Comparison of ENCODE assay signal across 1 cellular context in the genomic region with DNA sequence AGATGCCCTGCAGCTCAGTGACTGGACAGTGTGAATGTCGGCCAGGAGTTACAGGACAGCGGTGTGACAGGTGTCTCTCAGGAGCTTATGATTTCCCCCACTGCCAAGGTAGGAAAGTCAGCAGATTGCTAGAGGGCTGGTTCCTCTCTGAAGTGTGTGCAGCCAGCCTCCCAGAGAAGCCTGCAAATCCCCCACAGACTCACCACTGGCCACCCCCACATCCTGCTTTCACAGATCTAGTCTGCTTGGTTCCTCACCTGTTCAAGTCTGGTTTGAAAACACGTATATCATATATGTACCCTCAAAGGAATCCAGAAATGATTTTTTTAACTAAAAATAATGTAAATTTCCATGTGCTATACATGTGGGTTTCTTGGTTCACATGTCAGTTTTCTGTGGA.
TF ChIP-seq lines count a peak whose summit lies in the region.

No MANE protein-coding gene starts in this region.

TF ChIP-seq in GM23338, 12 proteins besides CTCF, POLR2A, EP300 and RAD21 (continued from another document):
- TF ChIP-seq, protein P1, sequence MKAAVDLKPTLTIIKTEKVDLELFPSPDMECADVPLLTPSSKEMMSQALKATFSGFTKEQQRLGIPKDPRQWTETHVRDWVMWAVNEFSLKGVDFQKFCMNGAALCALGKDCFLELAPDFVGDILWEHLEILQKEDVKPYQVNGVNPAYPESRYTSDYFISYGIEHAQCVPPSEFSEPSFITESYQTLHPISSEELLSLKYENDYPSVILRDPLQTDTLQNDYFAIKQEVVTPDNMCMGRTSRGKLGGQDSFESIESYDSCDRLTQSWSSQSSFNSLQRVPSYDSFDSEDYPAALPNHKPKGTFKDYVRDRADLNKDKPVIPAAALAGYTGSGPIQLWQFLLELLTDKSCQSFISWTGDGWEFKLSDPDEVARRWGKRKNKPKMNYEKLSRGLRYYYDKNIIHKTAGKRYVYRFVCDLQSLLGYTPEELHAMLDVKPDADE (IDR thresholded peaks at IDR 0.05): no peak
- no peak for TF ChIP-seq POLR2AphosphoS5 (IDR thresholded peaks at IDR 0.05; ENCODE audit: low read depth)
- no peak for TF ChIP-seq JUNB (IDR thresholded peaks at IDR 0.05; ENCODE audit: unreplicated experiment)
- TF ChIP-seq, protein P2, sequence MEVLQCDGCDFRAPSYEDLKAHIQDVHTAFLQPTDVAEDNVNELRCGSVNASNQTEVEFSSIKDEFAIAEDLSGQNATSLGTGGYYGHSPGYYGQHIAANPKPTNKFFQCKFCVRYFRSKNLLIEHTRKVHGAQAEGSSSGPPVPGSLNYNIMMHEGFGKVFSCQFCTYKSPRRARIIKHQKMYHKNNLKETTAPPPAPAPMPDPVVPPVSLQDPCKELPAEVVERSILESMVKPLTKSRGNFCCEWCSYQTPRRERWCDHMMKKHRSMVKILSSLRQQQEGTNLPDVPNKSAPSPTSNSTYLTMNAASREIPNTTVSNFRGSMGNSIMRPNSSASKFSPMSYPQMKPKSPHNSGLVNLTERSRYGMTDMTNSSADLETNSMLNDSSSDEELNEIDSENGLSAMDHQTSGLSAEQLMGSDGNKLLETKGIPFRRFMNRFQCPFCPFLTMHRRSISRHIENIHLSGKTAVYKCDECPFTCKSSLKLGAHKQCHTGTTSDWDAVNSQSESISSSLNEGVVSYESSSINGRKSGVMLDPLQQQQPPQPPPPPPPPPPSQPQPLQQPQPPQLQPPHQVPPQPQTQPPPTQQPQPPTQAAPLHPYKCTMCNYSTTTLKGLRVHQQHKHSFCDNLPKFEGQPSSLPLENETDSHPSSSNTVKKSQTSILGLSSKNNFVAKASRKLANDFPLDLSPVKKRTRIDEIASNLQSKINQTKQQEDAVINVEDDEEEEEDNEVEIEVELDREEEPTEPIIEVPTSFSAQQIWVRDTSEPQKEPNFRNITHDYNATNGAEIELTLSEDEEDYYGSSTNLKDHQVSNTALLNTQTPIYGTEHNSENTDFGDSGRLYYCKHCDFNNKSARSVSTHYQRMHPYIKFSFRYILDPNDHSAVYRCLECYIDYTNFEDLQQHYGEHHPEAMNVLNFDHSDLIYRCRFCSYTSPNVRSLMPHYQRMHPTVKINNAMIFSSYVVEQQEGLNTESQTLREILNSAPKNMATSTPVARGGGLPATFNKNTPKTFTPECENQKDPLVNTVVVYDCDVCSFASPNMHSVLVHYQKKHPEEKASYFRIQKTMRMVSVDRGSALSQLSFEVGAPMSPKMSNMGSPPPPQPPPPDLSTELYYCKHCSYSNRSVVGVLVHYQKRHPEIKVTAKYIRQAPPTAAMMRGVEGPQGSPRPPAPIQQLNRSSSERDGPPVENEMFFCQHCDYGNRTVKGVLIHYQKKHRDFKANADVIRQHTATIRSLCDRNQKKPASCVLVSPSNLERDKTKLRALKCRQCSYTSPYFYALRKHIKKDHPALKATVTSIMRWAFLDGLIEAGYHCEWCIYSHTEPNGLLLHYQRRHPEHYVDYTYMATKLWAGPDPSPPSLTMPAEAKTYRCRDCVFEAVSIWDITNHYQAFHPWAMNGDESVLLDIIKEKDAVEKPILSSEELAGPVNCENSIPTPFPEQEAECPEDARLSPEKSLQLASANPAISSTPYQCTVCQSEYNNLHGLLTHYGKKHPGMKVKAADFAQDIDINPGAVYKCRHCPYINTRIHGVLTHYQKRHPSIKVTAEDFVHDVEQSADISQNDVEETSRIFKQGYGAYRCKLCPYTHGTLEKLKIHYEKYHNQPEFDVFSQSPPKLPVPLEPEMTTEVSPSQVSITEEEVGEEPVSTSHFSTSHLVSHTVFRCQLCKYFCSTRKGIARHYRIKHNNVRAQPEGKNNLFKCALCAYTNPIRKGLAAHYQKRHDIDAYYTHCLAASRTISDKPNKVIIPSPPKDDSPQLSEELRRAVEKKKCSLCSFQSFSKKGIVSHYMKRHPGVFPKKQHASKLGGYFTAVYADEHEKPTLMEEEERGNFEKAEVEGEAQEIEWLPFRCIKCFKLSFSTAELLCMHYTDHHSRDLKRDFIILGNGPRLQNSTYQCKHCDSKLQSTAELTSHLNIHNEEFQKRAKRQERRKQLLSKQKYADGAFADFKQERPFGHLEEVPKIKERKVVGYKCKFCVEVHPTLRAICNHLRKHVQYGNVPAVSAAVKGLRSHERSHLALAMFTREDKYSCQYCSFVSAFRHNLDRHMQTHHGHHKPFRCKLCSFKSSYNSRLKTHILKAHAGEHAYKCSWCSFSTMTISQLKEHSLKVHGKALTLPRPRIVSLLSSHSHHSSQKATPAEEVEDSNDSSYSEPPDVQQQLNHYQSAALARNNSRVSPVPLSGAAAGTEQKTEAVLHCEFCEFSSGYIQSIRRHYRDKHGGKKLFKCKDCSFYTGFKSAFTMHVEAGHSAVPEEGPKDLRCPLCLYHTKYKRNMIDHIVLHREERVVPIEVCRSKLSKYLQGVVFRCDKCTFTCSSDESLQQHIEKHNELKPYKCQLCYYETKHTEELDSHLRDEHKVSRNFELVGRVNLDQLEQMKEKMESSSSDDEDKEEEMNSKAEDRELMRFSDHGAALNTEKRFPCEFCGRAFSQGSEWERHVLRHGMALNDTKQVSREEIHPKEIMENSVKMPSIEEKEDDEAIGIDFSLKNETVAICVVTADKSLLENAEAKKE (CRISPR knock-in tag; IDR thresholded peaks at IDR 0.05): no peak
TF ChIP-seq in GM23338: peak in this region for 0.
